In the genomic region with DNA sequence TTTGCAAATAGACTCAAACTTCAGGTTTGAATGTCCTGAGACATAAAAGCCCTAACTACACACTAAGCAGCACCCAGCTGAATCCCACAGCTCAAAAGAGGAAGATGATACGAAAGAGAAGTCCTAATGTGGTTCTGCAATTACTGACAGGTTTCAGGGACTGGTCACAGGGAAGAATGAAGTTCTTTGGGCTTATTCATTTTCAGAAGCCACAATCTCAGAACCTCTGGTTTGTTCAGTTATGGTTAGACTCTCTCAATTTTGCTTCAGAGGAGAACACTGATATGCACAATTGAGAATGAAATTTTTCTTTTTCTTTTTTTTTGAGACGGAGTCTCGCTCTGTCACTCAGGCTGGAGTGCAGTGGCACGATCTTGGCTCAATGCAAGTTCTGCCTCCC, we compare ENCODE assay signal across 10 cellular contexts.
DNase-seq lines count a peak whose midpoint lies in the region; ATAC-seq, FAIRE-seq and TF ChIP-seq lines count a peak whose summit lies in the region.
"Had no signal": no experiment of that assay in that cellular context is flagged by ENCODE, and none has a peak within 500 bp of the region (broad histone marks: within the 10 kb centered on the region; RNA-seq: fewer than 3 reads in every experiment).

No MANE protein-coding gene starts in this region.

- no peaks in the 10 kb centered on the region for H3K36me3 ChIP-seq in OCI-LY3 (replicated peaks; ENCODE audit: low read depth, low read length)
- H3K36me3 ChIP-seq in tibial nerve: no peaks in the 10 kb centered on the region

- 0 out of 2 replicates have a peak overlapping the region, but pooled peaks have one; percentile 24 for H3K4me3 ChIP-seq in OCI-LY3 (ENCODE audit: low read length)
- no peak overlapping the region for H3K4me3 ChIP-seq in tibial nerve
- H3K4me3 ChIP-seq: smooth muscle cell had no signal

- peak overlapping the region; percentile 60 for H3K4me2 ChIP-seq in OCI-LY3 (ENCODE audit: low read length)
- H3K4me2 ChIP-seq: smooth muscle cell had no signal

- no peak overlapping the region for H3K27ac ChIP-seq in OCI-LY3 (ENCODE audit: low read length)
- no peak overlapping the region for H3K27ac ChIP-seq in tibial nerve

- H2AFZ ChIP-seq in OCI-LY3 (ENCODE audit: low read depth, low read length): no peak overlapping the region

- no peak for FAIRE-seq in D721Med (lab: Jason Lieb, UNC)

- H3K27me3 ChIP-seq in OCI-LY3 (ENCODE audit: low read depth, low read length): peaks cover 55% of the 10 kb centered on the region
- H3K27me3 ChIP-seq in tibial nerve: no peaks in the 10 kb centered on the region

- no peak for TF ChIP-seq POLR2A in tibial nerve (IDR thresholded peaks at IDR 0.05)

- 83% methylated on average over 4 of the region's 4 CpGs for WGBS in tibial nerve, 2 donors

- no peak for DNase-seq in hippocampal formation (lab: John Stamatoyannopoulos, UW)
- no peak for DNase-seq in activated gamma-delta T cell treated with Interleukin-2 at 50 U/mL for 16 hours
- DNase-seq in D721Med (ENCODE audit: insufficient read length, low spot score): no peak
- no peak for DNase-seq in tibial nerve (ENCODE audit: low spot score in 2 of 2)
- DNase-seq: CD8-positive, alpha-beta memory T cell had no signal

- no peaks in the 10 kb centered on the region for H3K79me2 ChIP-seq in OCI-LY3 (ENCODE audit: low read length)

- TF ChIP-seq EP300 in tibial nerve (IDR thresholded peaks at IDR 0.05): no peak

- H3K4me1 ChIP-seq in OCI-LY3 (ENCODE audit: low read length) (peaks cover 19% of the 10 kb centered on the region), tibial nerve (no peaks in the 10 kb centered on the region)

- no peak overlapping the region for H3K9ac ChIP-seq in OCI-LY3 (ENCODE audit: low read length)

- H3K9me3 ChIP-seq in OCI-LY3 (ENCODE audit: insufficient read depth, low read length): no peaks in the 10 kb centered on the region
- no peaks in the 10 kb centered on the region for H3K9me3 ChIP-seq in tibial nerve

- H4K20me1 ChIP-seq in OCI-LY3 (ENCODE audit: insufficient read depth, low read length): peaks cover 12% of the 10 kb centered on the region; the same call in 1 of the 2 replicates

- ATAC-seq in GM18511 (IDR thresholded peaks at IDR 0.05; ENCODE audit: unreplicated experiment): peak; percentile 96
- ATAC-seq in GM21367 (IDR thresholded peaks at IDR 0.05; ENCODE audit: unreplicated experiment): peak; percentile 96
- peak; percentile 88 for ATAC-seq in HG03060 (IDR thresholded peaks at IDR 0.05; ENCODE audit: low read depth, unreplicated experiment)

- no peak for TF ChIP-seq CTCF in OCI-LY3 (IDR thresholded peaks at IDR 0.05; ENCODE audit: low read depth, low read length)
- TF ChIP-seq CTCF in D721Med (IDR thresholded peaks at IDR 0.05; ENCODE audit: insufficient read depth, missing control alignments): no peak
- no peak for TF ChIP-seq CTCF in tibial nerve (IDR thresholded peaks at IDR 0.05)
